1 cellular context compared by ENCODE assay signal in the genomic region with DNA sequence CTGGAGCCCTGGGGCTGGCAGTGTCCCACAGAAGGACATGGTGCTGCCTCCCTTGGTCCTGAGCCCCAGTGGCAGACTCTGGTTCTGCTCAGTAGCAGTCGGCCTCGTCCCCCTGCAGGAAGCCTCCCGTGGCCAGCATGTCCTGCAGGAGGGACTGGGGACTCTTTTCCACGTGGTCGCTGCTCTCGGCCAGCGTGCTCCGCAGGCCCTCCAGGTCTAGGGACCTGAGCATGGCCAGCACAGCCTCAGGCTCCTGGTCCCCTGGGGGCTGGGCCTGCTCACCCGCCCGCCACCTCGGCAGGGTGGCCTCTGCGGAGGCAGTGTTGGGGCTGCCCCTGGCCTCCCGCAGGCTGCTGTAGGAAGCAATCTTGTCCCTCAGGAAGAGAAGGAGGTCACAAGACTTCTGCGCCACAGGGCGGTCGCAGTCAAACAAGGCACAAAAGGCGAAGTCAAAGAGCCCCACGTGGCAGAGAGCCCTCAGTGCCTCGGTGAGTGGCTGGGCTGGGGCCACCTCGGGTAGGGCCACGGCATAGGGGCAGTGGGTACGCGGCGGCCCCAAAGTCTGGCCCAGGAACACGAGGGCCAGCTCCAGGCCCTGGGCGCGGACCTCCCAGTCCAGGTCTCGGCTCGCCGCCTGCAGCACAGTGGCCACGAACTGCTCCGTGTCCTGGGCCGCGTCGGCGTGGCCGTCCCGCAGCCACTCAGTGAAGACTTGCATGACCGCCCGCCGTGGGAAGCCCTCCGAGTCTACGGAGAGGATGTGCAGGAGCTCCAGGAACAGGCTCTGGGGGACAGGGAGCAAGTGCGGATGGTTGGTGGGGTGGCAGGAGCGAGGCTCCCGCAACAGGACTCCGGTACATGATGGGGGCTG.
TF ChIP-seq lines count a peak whose summit lies in the region.

No MANE protein-coding gene starts in this region.

TF ChIP-seq in HepG2, 621 proteins besides CTCF, POLR2A, EP300 and RAD21:
- TF ChIP-seq, protein P1, sequence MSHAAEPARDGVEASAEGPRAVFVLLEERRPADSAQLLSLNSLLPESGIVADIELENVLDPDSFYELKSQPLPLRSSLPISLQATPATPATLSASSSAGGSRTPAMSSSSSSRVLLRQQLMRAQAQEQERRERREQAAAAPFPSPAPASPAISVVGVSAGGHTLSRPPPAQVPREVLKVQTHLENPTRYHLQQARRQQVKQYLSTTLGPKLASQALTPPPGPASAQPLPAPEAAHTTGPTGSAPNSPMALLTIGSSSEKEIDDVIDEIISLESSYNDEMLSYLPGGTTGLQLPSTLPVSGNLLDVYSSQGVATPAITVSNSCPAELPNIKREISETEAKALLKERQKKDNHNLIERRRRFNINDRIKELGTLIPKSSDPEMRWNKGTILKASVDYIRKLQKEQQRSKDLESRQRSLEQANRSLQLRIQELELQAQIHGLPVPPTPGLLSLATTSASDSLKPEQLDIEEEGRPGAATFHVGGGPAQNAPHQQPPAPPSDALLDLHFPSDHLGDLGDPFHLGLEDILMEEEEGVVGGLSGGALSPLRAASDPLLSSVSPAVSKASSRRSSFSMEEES (CRISPR knock-in tag; IDR thresholded peaks at IDR 0.05) = no peak
- TF ChIP-seq KLF13 (CRISPR knock-in tag; IDR thresholded peaks at IDR 0.05) (no peak), RBAK (CRISPR knock-in tag; IDR thresholded peaks at IDR 0.05) (no peak), ZNF326 (CRISPR knock-in tag; IDR thresholded peaks at IDR 0.05; ENCODE audit: borderline replicate concordance) (no peak), JUND (CRISPR knock-in tag; IDR thresholded peaks at IDR 0.05) (no peak), ZBTB8A (CRISPR knock-in tag; IDR thresholded peaks at IDR 0.05; ENCODE audit: borderline replicate concordance, low read depth) (no peak), SOX13 (IDR thresholded peaks at IDR 0.05) (no peak), SOX13 (CRISPR knock-in tag; conservative IDR thresholded peaks at IDR 0.05 in 1 of 2, IDR thresholded peaks at IDR 0.05 in 1 of 2) (no peak), ATAD3A (CRISPR knock-in tag; IDR thresholded peaks at IDR 0.05) (no peak), FOXJ3 (CRISPR knock-in tag; IDR thresholded peaks at IDR 0.05; ENCODE audit: borderline replicate concordance) (no peak)
- TF ChIP-seq, protein P2, sequence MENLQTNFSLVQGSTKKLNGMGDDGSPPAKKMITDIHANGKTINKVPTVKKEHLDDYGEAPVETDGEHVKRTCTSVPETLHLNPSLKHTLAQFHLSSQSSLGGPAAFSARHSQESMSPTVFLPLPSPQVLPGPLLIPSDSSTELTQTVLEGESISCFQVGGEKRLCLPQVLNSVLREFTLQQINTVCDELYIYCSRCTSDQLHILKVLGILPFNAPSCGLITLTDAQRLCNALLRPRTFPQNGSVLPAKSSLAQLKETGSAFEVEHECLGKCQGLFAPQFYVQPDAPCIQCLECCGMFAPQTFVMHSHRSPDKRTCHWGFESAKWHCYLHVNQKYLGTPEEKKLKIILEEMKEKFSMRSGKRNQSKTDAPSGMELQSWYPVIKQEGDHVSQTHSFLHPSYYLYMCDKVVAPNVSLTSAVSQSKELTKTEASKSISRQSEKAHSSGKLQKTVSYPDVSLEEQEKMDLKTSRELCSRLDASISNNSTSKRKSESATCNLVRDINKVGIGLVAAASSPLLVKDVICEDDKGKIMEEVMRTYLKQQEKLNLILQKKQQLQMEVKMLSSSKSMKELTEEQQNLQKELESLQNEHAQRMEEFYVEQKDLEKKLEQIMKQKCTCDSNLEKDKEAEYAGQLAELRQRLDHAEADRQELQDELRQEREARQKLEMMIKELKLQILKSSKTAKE (CRISPR knock-in tag; IDR thresholded peaks at IDR 0.05; ENCODE audit: borderline replicate concordance) = no peak
